ENCODE assay signal across 9 cellular contexts in genomic region chr19:56839665-56840451, GRCh38. TPM values are rescaled to one million over a fixed set of nuclear protein-coding genes. Genes with fewer than 3 reads are reported as not detected.
A peak's percentile ranks its signal among the peaks of the same experiment; 100 is the strongest.
DNase-seq lines count a peak whose midpoint lies in the region; ATAC-seq, FAIRE-seq and TF ChIP-seq lines count a peak whose summit lies in the region.
"Had no signal": no experiment of that assay in that cellular context is flagged by ENCODE, and none has a peak within 500 bp of the region (broad histone marks: within the 10 kb centered on the region; RNA-seq: fewer than 3 reads in every experiment).

No MANE protein-coding gene starts in this region.

- no peaks in the 10 kb centered on the region for H3K9me3 ChIP-seq in HepG2 (ENCODE audit: low read length)

- CTCF ChIA-PET in HepG2 (lab: Yijun Ruan, JAX; ENCODE audit: low intra/inter-chr PET ratio, low total read pairs) = no interaction called here

- in situ Hi-C loops in HepG2 (cut with HindIII; ENCODE audit: extremely low pct_ligation_motif_present, low pct_unique_long_range_greater_than_20kb) = loop anchor here (10.0 kb wide), 1 partner anchor 225 kb away; no protein-coding TSS in a partner anchor

- peaks cover 1 to 17% of the 10 kb centered on the region in 2 experiments; a peak in 3 of 5 replicates for H3K36me3 ChIP-seq in HepG2 (replicated peaks in 1 of 2; ENCODE audit: control insufficient read depth in 1 of 2, insufficient read depth in 2 of 2, low read length in 2 of 2)

- no peaks in the 10 kb centered on the region for H3K27me3 ChIP-seq in HepG2 (ENCODE audit: control insufficient read depth in 1 of 2, insufficient read depth in 2 of 2, low read length in 2 of 2)

- H3K4me3 ChIP-seq in HepG2 (replicated peaks in 1 of 3; ENCODE audit: insufficient read depth in 1 of 3, low read depth in 2 of 3, low read length in 3 of 3) = peak overlapping the region; percentile 55 to 96 (median 84)

- BruUV-seq in HepG2 (replicated peaks; lab: Mats Ljungman, UMichigan) = no TSS peak

- WGBS in HepG2 (ENCODE audit: low lambda C conversion rate) = 63% methylated on average over 11 of the region's 48 CpGs

- H4K20me1 ChIP-seq in HepG2 (ENCODE audit: insufficient read depth, low read length) = peaks cover 50% of the 10 kb centered on the region

- TF ChIP-seq RAD21 in HepG2 (CRISPR knock-in tag; IDR thresholded peaks at IDR 0.05) = no peak; the same call in 1 of the 2 replicates

- H3K79me2 ChIP-seq in HepG2 (ENCODE audit: insufficient read depth, low read length) = peaks cover 92% of the 10 kb centered on the region

- H3K4me2 ChIP-seq in HepG2 (ENCODE audit: low read depth, low read length) = peak overlapping the region; percentile 38

- H3K4me1 ChIP-seq in HepG2 (ENCODE audit: insufficient read depth, low read length) = peaks cover 49% of the 10 kb centered on the region

- TF ChIP-seq POLR2A in HepG2 (IDR thresholded peaks at IDR 0.05; ENCODE audit: insufficient read depth in 1 of 2, low read depth in 2 of 2, low read length in 2 of 2) = no peak

- ATAC-seq in HepG2 (peak; percentile 57), HG03025 (IDR thresholded peaks at IDR 0.05; ENCODE audit: low FRiP score, unreplicated experiment) (no peak)

- no peak for FAIRE-seq in HepG2 (lab: Jason Lieb, UNC)

- no peak for TF ChIP-seq CTCF in HepG2 (CRISPR knock-in tag; IDR thresholded peaks at IDR 0.05)

- no peak for TF ChIP-seq EP300 in HepG2 (IDR thresholded peaks at IDR 0.05; ENCODE audit: low read depth in 2 of 2, low read length in 2 of 2)
- no peak for TF ChIP-seq EP300 in HepG2 (CRISPR knock-in tag; IDR thresholded peaks at IDR 0.05; ENCODE audit: borderline replicate concordance)

- peak; percentile 100 for DNase-seq in NCI-H2227 (lab: John Stamatoyannopoulos, UW; ENCODE audit: unreplicated experiment)
- DNase-seq in HepG2 (ENCODE audit: low spot score) = peak; percentile 95
- DNase-seq in DMS79 (lab: John Stamatoyannopoulos, UW) = no peak
- DNase-seq in NCI-H226 = no peak
- DNase-seq in GOT3 (lab: John Stamatoyannopoulos, UW) = no peak
- DNase-seq: activated naive CD4-positive, alpha-beta T cell treated with Interleukin-2 at 50 U/mL for 16 hours had no signal

- H3K9ac ChIP-seq in HepG2 (ENCODE audit: insufficient read depth, low read depth, low read length) = peak overlapping the region; percentile 93

- POLR2A ChIA-PET in HepG2 (lab: Yijun Ruan, JAX) = interaction anchor here (0.6 to 5.1 kb wide), 21 partner anchors 21 to 595 kb away, joined by 3 to 52 read pairs (median 4); no protein-coding TSS in a partner anchor

- H3K27ac ChIP-seq in cingulate gyrus (ENCODE audit: low read depth, low read length) (peak overlapping the region; percentile 87), HepG2 (ENCODE audit: extremely low read length, insufficient read depth, low read length) (peak overlapping the region; percentile 90), temporal lobe (ENCODE audit: low read depth, low read length) (peak overlapping the region; percentile 82)

- H2AFZ ChIP-seq in HepG2 (ENCODE audit: low read length) = no peak overlapping the region

- intact Hi-C loops in HepG2 (cut with micrococcal nuclease; ENCODE audit: unreplicated experiment) = loop anchor here (1.0 kb wide), 4 partner anchors 78 to 256 kb away; no protein-coding TSS in a partner anchor

TF ChIP-seq in HepG2, 621 proteins besides CTCF, POLR2A, EP300 and RAD21 (continues in another document):
- TF ChIP-seq PRDM10 (CRISPR knock-in tag; IDR thresholded peaks at IDR 0.05; ENCODE audit: low read depth) = peak; percentile 88; the same call in 1 of the 2 replicates

RNA-seq across cellular contexts. Expression of gene PEG3, which starts 0.7 kb away (rescaled TPM):
- total RNA-seq in HepG2 (2016; rRNA removed; fragmentation: Illumina TruSeq; extraction: Trizol) (394 and 704 TPM in 2 replicates), temporal lobe (38.1 TPM)
- 17.7 and 23.7 TPM in 2 replicates for total RNA-seq in HepG2 (2016; cell fraction: cytosol; rRNA removed; fragmentation: Illumina TruSeq; extraction: Trizol; ENCODE audit: low read depth)
- total RNA-seq in HepG2 (2016; cell fraction: insoluble cytoplasmic fraction; rRNA removed; fragmentation: Illumina TruSeq; extraction: Trizol) = 382 and 653 TPM in 2 replicates
- 115 and 127 TPM in 2 replicates for total RNA-seq in HepG2 (2016; cell fraction: membrane; rRNA removed; fragmentation: Illumina TruSeq; extraction: Trizol)
- 396 and 431 TPM in 2 replicates for total RNA-seq in HepG2 (2016; cell fraction: nucleus; rRNA removed; fragmentation: Illumina TruSeq; extraction: Trizol)
- polyA plus RNA-seq in HepG2 (2011; rRNA removed) = 207 and 217 TPM in 2 replicates
- 149 and 189 TPM in 2 replicates for polyA plus RNA-seq in HepG2 (2011; cell fraction: cytosol; rRNA removed)
- 427 and 442 TPM in 2 replicates for polyA plus RNA-seq in HepG2 (2011; cell fraction: nucleus; rRNA removed)
- polyA plus RNA-seq in HepG2 (2012) = 320 and 326 TPM in 2 replicates
- polyA plus RNA-seq in HepG2 (2016; cell fraction: cytosol; fragmentation: Illumina TruSeq; extraction: Trizol; ENCODE audit: low read depth) = 19.8 and 21.8 TPM in 2 replicates
- 400 and 409 TPM in 2 replicates for polyA plus RNA-seq in HepG2 (2016; cell fraction: insoluble cytoplasmic fraction; fragmentation: Illumina TruSeq; extraction: Trizol; ENCODE audit: low read depth)
- polyA plus RNA-seq in HepG2 (2016; cell fraction: membrane; fragmentation: Illumina TruSeq; extraction: Trizol; ENCODE audit: low read depth) = 62.9 and 76.9 TPM in 2 replicates
- polyA plus RNA-seq in HepG2 (2016; cell fraction: nucleus; fragmentation: Illumina TruSeq; extraction: Trizol; ENCODE audit: insufficient read depth, low read depth) = 445 and 465 TPM in 2 replicates
- polyA minus RNA-seq in HepG2 (2011; rRNA and poly(A)+ RNA removed; ENCODE audit: low replicate concordance) = 0.16 and 469 TPM in 2 replicates
- 545 and 624 TPM in 2 replicates for polyA minus RNA-seq in HepG2 (2011; cell fraction: cytosol; rRNA and poly(A)+ RNA removed)
- polyA minus RNA-seq in HepG2 (2011; cell fraction: nucleus; rRNA and poly(A)+ RNA removed) = 580 and 741 TPM in 2 replicates

RNA-seq across cellular contexts. Expression of gene ZIM2, which starts 0.7 kb away (rescaled TPM):
- total RNA-seq in HepG2 (2016; rRNA removed; fragmentation: Illumina TruSeq; extraction: Trizol) (4.4 and 10.3 TPM in 2 replicates), temporal lobe (4.2 TPM)
- 16.0 and 17.5 TPM in 2 replicates for total RNA-seq in HepG2 (2016; cell fraction: cytosol; rRNA removed; fragmentation: Illumina TruSeq; extraction: Trizol; ENCODE audit: low read depth)
- 4.3 and 9.2 TPM in 2 replicates for total RNA-seq in HepG2 (2016; cell fraction: insoluble cytoplasmic fraction; rRNA removed; fragmentation: Illumina TruSeq; extraction: Trizol)
- 9.9 and 10.9 TPM in 2 replicates for total RNA-seq in HepG2 (2016; cell fraction: membrane; rRNA removed; fragmentation: Illumina TruSeq; extraction: Trizol)
- total RNA-seq in HepG2 (2016; cell fraction: nucleus; rRNA removed; fragmentation: Illumina TruSeq; extraction: Trizol) = 23.7 and 33.0 TPM in 2 replicates
- 5.4 and 7.2 TPM in 2 replicates for polyA plus RNA-seq in HepG2 (2011; rRNA removed)
- 2.3 TPM in 2 replicates for polyA plus RNA-seq in HepG2 (2011; cell fraction: cytosol; rRNA removed)
- 14.9 and 17.2 TPM in 2 replicates for polyA plus RNA-seq in HepG2 (2011; cell fraction: nucleus; rRNA removed)
- 2.8 and 4.3 TPM in 2 replicates for polyA plus RNA-seq in HepG2 (2012)
- not detected in 2 replicates for polyA plus RNA-seq in HepG2 (2016; cell fraction: cytosol; fragmentation: Illumina TruSeq; extraction: Trizol; ENCODE audit: low read depth)
- polyA plus RNA-seq in HepG2 (2016; cell fraction: insoluble cytoplasmic fraction; fragmentation: Illumina TruSeq; extraction: Trizol; ENCODE audit: low read depth) = 0.98 and 1.3 TPM in 2 replicates
- not detected in 2 replicates for polyA plus RNA-seq in HepG2 (2016; cell fraction: membrane; fragmentation: Illumina TruSeq; extraction: Trizol; ENCODE audit: low read depth)
- 13.4 and 15.3 TPM in 2 replicates for polyA plus RNA-seq in HepG2 (2016; cell fraction: nucleus; fragmentation: Illumina TruSeq; extraction: Trizol; ENCODE audit: insufficient read depth, low read depth)
- 18.0 TPM in 1 of 2 replicates, not detected in the other for polyA minus RNA-seq in HepG2 (2011; rRNA and poly(A)+ RNA removed; ENCODE audit: low replicate concordance)
- polyA minus RNA-seq in HepG2 (2011; cell fraction: cytosol; rRNA and poly(A)+ RNA removed) = 6.6 and 8.2 TPM in 2 replicates
- polyA minus RNA-seq in HepG2 (2011; cell fraction: nucleus; rRNA and poly(A)+ RNA removed) = 75.7 and 113 TPM in 2 replicates

Comparison
In these comparisons a context has a peak if more than half of its experiments do, and no peak if none do; other contexts are left out.
1. DNase-seq: peak in NCI-H2227 (single experiment) and HepG2 (single experiment); none in DMS79 (single experiment), NCI-H226 (single experiment) and GOT3 (single experiment).
2. Peak in every context shown above with its lines, with median percentiles within 50 percentile points of each other: H3K27ac ChIP-seq.